In genomic region chr7:83011954-83012353, GRCh38 we compare ENCODE assay signal across 18 cellular contexts.
"Had no signal": no experiment of that assay in that cellular context is flagged by ENCODE, and none has a peak within 500 bp of the region (broad histone marks: within the 10 kb centered on the region; RNA-seq: fewer than 3 reads in every experiment).

No MANE protein-coding gene starts in this region.

- ATAC-seq: heart left ventricle; left ventricle myocardium superior; mucosa of descending colon; naive thymus-derived CD8-positive, alpha-beta T cell; right cardiac atrium had no signal

- H3K9me3 Mint-ChIP-seq: endodermal cell, neural crest cell had no signal

- H3K4me3 Mint-ChIP-seq: endodermal cell; naive thymus-derived CD8-positive, alpha-beta T cell; neural crest cell had no signal

- H3K27me3 ChIP-seq: colonic mucosa, heart left ventricle had no signal

- H3K27me3 Mint-ChIP-seq: progenitor cell of endocrine pancreas had no signal

- H3K4me1 Mint-ChIP-seq: endodermal cell; naive thymus-derived CD8-positive, alpha-beta T cell had no signal

- H3K27ac Mint-ChIP-seq: endodermal cell; naive thymus-derived CD8-positive, alpha-beta T cell; progenitor cell of endocrine pancreas had no signal

- H3K27ac ChIP-seq: colonic mucosa, heart left ventricle had no signal

- DNase-seq: colonic mucosa; dermis blood vessel endothelial cell; effector CD4-positive, alpha-beta T cell; endodermal cell; foreskin melanocyte; heart left ventricle; hypothalamus; islet precursor cell; left ventricle myocardium superior; mucosa of descending colon; naive thymus-derived CD8-positive, alpha-beta T cell; right cardiac atrium; stimulated activated CD4-positive, alpha-beta T cell treated with anti-CD3 and anti-CD28 coated beads, Interleukin-2, amount 100 ng/mL, for 48 hours; stimulated activated naive CD4-positive, alpha-beta T cell treated with Interleukin-2 at 50 U/mL for 16 hours; trophoblast cell had no signal

- H3K4me2 ChIP-seq: smooth muscle cell had no signal

- H3K36me3 Mint-ChIP-seq: naive thymus-derived CD8-positive, alpha-beta T cell had no signal

- H3K4me3 ChIP-seq: colonic mucosa, heart left ventricle, mucosa of descending colon, smooth muscle cell had no signal

- H3K4me1 ChIP-seq: colonic mucosa, heart left ventricle had no signal

- H3K36me3 ChIP-seq: colonic mucosa, heart left ventricle had no signal

- H3K9me3 ChIP-seq: colonic mucosa, heart left ventricle, mucosa of descending colon had no signal
